ENCODE assay signal across 14 cellular contexts in the genomic region with DNA sequence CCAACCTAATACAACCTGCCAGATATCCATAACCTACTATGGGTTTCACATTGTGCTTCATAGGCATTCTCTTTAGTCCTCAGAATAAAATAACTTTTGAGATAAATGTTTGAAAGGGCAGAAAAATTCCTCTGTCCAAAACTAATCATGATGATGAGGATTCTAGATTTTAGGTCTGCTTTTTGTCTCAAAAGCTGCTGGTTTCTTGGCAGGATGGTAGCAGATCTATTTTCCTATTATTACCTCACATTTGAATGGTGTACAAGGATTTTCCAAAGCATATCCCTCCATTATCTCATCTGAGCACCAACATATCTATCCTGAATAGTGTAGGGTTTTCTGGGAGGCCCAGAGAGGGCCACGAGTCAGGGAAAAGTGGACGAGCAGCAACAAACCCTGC.
"Had no signal": no experiment of that assay in that cellular context is flagged by ENCODE, and none has a peak within 500 bp of the region (broad histone marks: within the 10 kb centered on the region; RNA-seq: fewer than 3 reads in every experiment).

No MANE protein-coding gene starts in this region.

- H3K9me3 ChIP-seq: mucosa of descending colon, neutrophil had no signal

- H3K27ac ChIP-seq: brain microvascular endothelial cell, dorsolateral prefrontal cortex, neutrophil had no signal

- DNase-seq: activated CD4-positive, alpha-beta T cell treated with anti-CD3 and anti-CD28 coated beads, Interleukin-2, amount 50 U/mL, for 4 hours; activated effector memory CD4-positive, alpha-beta T cell treated with Interleukin-2 at 50 U/mL for 16 hours; activated T-cell treated with anti-CD3 and anti-CD28 coated beads, Interleukin-2, amount 50 U/mL, for 1 hour; amniotic stem cell; brain microvascular endothelial cell; dorsolateral prefrontal cortex; foreskin melanocyte; mucosa of descending colon; naive thymus-derived CD8-positive, alpha-beta T cell; stimulated activated CD4-positive, alpha-beta T cell treated with anti-CD3 and anti-CD28 coated beads, Interleukin-12 subunit alpha, Interleukin-12 subunit beta, amount 100 ng/mL, for 4 hours; stimulated activated naive CD4-positive, alpha-beta T cell treated with Interleukin-2 at 50 U/mL for 16 hours; SW 1271 had no signal

- H3K27me3 ChIP-seq: brain microvascular endothelial cell had no signal

- H3K4me3 ChIP-seq: dorsolateral prefrontal cortex, mucosa of descending colon had no signal

- ATAC-seq: activated CD4-positive, CD25-positive, alpha-beta regulatory T cell treated with anti-CD3 and anti-CD28 coated beads, Interleukin-2, amount 50 U/mL, for 24 hours; mucosa of descending colon; naive thymus-derived CD8-positive, alpha-beta T cell had no signal

- H3K36me3 ChIP-seq: brain microvascular endothelial cell, neutrophil had no signal
